In the genomic region with DNA sequence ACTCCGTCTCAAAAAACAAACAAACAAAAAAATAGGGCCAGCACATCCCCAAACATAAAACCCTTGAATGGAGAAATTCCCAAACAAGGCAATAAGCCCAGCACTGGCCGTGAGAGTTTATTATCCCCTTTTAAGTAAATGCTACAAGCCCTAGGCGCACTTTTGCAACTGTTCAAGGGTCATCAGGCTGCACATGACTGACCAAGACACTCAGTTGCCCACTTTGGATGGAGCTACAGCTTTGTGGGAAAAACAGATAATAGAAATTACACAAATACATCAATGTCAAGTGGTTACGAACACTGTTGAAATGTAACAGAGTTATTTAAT, we compare ENCODE assay signal across 8 cellular contexts. TPM values are rescaled to one million over a fixed set of nuclear protein-coding genes. Genes with fewer than 3 reads are reported as not detected.
A peak's percentile ranks its signal among the peaks of the same experiment; 100 is the strongest.
DNase-seq lines count a peak whose midpoint lies in the region; ATAC-seq and TF ChIP-seq lines count a peak whose summit lies in the region.

No MANE protein-coding gene starts in this region.

- no peak for TF ChIP-seq EP300 in sigmoid colon (IDR thresholded peaks at IDR 0.05)

- WGBS in sigmoid colon, 2 donors: 23 to 40% methylated on average over 4 of the region's 4 CpGs

- H3K9me3 Mint-ChIP-seq in T-cell: no peaks in the 10 kb centered on the region

- H3K27me3 Mint-ChIP-seq in T-cell: no peaks in the 10 kb centered on the region

- no peak for TF ChIP-seq POLR2A in sigmoid colon (IDR thresholded peaks at IDR 0.05)

- TF ChIP-seq CTCF in GM12875 (IDR thresholded peaks at IDR 0.05; ENCODE audit: borderline replicate concordance, insufficient read depth, low read depth, low read length) (no peak), fibroblast of pulmonary artery (IDR thresholded peaks at IDR 0.05; ENCODE audit: low read length, missing control alignments) (no peak), sigmoid colon (IDR thresholded peaks at IDR 0.05) (no peak)

- H3K4me3 ChIP-seq in GM12875 (ENCODE audit: low read depth, low read length): peak overlapping the region; percentile 74
- H3K4me3 ChIP-seq in fibroblast of pulmonary artery (replicated peaks; ENCODE audit: low read depth, low read length): peak overlapping the region; percentile 61
- peak overlapping the region; percentile 81 to 93 (median 90) for H3K4me3 ChIP-seq in sigmoid colon

- H3K4me1 Mint-ChIP-seq in T-cell: peaks cover 39 to 47% (median 40%) of the 10 kb centered on the region in 3 donors

- no peaks in the 10 kb centered on the region for H3K9me3 ChIP-seq in sigmoid colon

- no peaks in the 10 kb centered on the region for H3K36me3 ChIP-seq in sigmoid colon

- POLR2A ChIA-PET in T-cell (lab: Charles Lee): interaction anchor here (0.5 to 1.2 kb wide), 5 partner anchors 33 to 202 kb away, joined by 3 to 7 read pairs (median 5); partner anchors contain the start of gene ZNF445 (in 1 of the 2)

- H3K27me3 ChIP-seq in sigmoid colon: no peaks in the 10 kb centered on the region

- peak overlapping the region; percentile 83 to 95 (median 93) for H3K27ac ChIP-seq in sigmoid colon

- CTCF ChIA-PET in T-cell (lab: Charles Lee): interaction anchor here (0.6 to 1.4 kb wide), 6 partner anchors 20 to 169 kb away, joined by 3 to 12 read pairs (median 4); partner anchors contain the start of gene ZNF445 (in 2 of the 2)

- peak in 1 of 4 experiments; percentile 1 for ATAC-seq in T-cell (replicated peaks in 1 of 4)
- ATAC-seq in HG02938 (IDR thresholded peaks at IDR 0.05; ENCODE audit: unreplicated experiment): no peak

- peak overlapping the region; percentile 94 for H3K27ac Mint-ChIP-seq in T-cell

- H3K4me1 ChIP-seq in sigmoid colon: peaks cover 0 to 23% (median 22%) of the 10 kb centered on the region in 4 donors

- peaks cover 8% of the 10 kb centered on the region for H3K36me3 Mint-ChIP-seq in T-cell

- intact Hi-C loops in sigmoid colon (cut with DNase I): loop anchor here (1.0 to 5.0 kb wide), 5 partner anchors 34 to 189 kb away; partner anchors contain the start of genes TCAIM, ZKSCAN7, ZNF197 and ZNF445

- DNase-seq in T-cell: no peak
- no peak for DNase-seq in fibroblast of pulmonary artery (ENCODE audit: low read depth)
- no peak for DNase-seq in sigmoid colon
- DNase-seq in OCI-M2 (lab: John Stamatoyannopoulos, UW; ENCODE audit: unreplicated experiment): no peak
- DNase-seq in A172 (ENCODE audit: low spot score): no peak
- no peak for DNase-seq in NAMALWA (ENCODE audit: low spot score)

- peak overlapping the region; percentile 93 to 94 (median 94) for H3K4me3 Mint-ChIP-seq in T-cell

RNA-seq across cellular contexts. Expression of gene ZNF445, which starts 33.7 kb away (rescaled TPM):
- total RNA-seq in T-cell (10 to 100 TPM; 14.1 to 34.8 (median 29.6) TPM), sigmoid colon (10 to 100 TPM in 2 of 4 donors, 1 to 10 TPM in 2; 7.1 to 13.3 (median 10.6) TPM)
- polyA plus RNA-seq in sigmoid colon: 1 to 10 TPM; 1.2 to 6.5 (median 1.2) TPM
- 4.6 and 5.4 TPM in 2 replicates for total RNA-seq in A172 (2014; rRNA removed; shearing (Covaris generic))

RNA-seq across cellular contexts. Expression of gene ZKSCAN7, which starts 43.8 kb away (rescaled TPM):
- total RNA-seq in T-cell (1 to 10 TPM; 1.3 to 6.0 (median 4.2) TPM), sigmoid colon (1 to 10 TPM; 2.7 to 7.1 (median 5.5) TPM)
- polyA plus RNA-seq in sigmoid colon: 1 to 10 TPM in 2 of 3 donors, under 1 TPM in 1; 0.60 to 2.5 (median 1.8) TPM
- not detected in 2 replicates for total RNA-seq in A172 (2014; rRNA removed; shearing (Covaris generic))
